Comparison of ENCODE assay signal across 9 cellular contexts in the genomic region with DNA sequence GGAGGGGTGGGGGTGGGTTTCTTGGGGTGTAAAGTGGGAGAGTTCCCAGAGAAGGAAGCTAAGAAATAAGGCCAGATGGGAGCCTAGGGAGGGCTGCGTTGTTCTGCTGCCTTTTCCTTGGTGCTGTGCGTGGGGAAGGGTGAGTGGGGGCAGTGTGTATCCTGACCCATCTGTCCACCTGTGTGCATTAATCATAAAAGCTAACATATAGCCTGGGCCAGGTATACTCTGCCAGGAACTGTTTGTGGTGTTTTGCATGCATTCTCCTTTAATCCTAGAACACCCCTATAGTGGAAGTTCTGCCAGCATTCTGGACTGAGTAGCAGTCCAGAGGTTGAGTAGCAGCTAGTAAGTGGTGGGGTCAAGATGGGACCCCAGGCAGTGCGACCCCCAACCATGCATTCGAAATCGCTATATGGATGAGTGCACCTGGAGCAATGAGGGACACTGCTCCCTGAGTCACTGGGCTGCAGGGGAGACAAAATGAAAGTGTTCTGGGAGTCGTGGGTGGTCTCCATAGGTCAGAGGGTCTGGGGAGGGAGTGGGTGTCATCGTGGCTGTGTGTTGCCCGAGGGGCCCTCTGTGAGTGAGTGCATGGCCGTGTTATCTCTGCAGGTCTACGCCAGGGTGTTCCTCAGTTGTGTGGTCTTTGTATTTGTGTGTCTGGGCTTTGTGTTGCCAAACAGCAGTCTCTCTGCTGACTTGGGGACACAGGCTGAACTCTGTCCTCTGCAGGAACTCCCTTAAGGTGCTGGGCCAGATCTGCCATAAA. TPM values are rescaled to one million over a fixed set of nuclear protein-coding genes. Genes with fewer than 3 reads are reported as not detected.
A peak's percentile ranks its signal among the peaks of the same experiment; 100 is the strongest.
DNase-seq lines count a peak whose midpoint lies in the region; FAIRE-seq and TF ChIP-seq lines count a peak whose summit lies in the region.
"Had no signal": no experiment of that assay in that cellular context is flagged by ENCODE, and none has a peak within 500 bp of the region (broad histone marks: within the 10 kb centered on the region; RNA-seq: fewer than 3 reads in every experiment).

No MANE protein-coding gene starts in this region.

- H3K4me3 ChIP-seq in NT2/D1 (ENCODE audit: insufficient read length, low read depth): peak overlapping the region; percentile 69
- H3K4me3 ChIP-seq in H1 (ENCODE audit: extremely low read depth in 1 of 4, insufficient read depth in 2 of 4, low read depth in 3 of 4, low read length in 4 of 4): peak overlapping the region; percentile 78 to 98 (median 89)
- peak overlapping the region; percentile 81 for H3K4me3 ChIP-seq in mesodermal cell (ENCODE audit: extremely low read depth, insufficient read depth, low read length, poor library complexity, severe bottlenecking)
- peak overlapping the region; percentile 71 to 98 (median 86) for H3K4me3 ChIP-seq in tibial nerve

- WGBS in H1 (ENCODE audit: extremely low coverage in 1 of 2, insufficient coverage in 1 of 2, insufficient read length in 1 of 2, insufficient replicate concordance in 2 of 2, low coverage in 1 of 2, low lambda C conversion rate in 2 of 2, missing lambda C conversion rate in 1 of 2), 2 experiments: 15% methylated on average over 9 of the region's 10 CpGs; no CpG with 5 or more reads in 1 of the 2 experiments
- 15 to 16% methylated on average over 9 to 10 of the region's 10 CpGs for WGBS in mesodermal cell (ENCODE audit: insufficient coverage in 2 of 2), 2 experiments
- 20 to 28% methylated on average over 9 to 10 of the region's 10 CpGs for WGBS in tibial nerve, 2 donors

- no peak overlapping the region for H2BK20ac ChIP-seq in H1 (ENCODE audit: low read length)

- peak overlapping the region; percentile 92 for H2BK5ac ChIP-seq in H1 (ENCODE audit: low read depth, low read length)

- peaks cover 13% of the 10 kb centered on the region for H3K23me2 ChIP-seq in H1 (ENCODE audit: low read depth, low read length)

- H3K79me1 ChIP-seq in H1 (ENCODE audit: low read depth, low read length): peaks cover 18% of the 10 kb centered on the region

- peak overlapping the region; percentile 13 for H4K5ac ChIP-seq in H1 (ENCODE audit: insufficient read length, low read depth, low read length)

- peak overlapping the region; percentile 6 for H3K4ac ChIP-seq in H1 (replicated peaks; ENCODE audit: insufficient read length, low read depth, low read length)

- no peak overlapping the region for H2AFZ ChIP-seq in H1 (ENCODE audit: low read length)

- no peak overlapping the region for H4K8ac ChIP-seq in H1 (ENCODE audit: extremely low read depth, insufficient read depth, low read length)

- peaks cover 35% of the 10 kb centered on the region for H3K4me1 ChIP-seq in NT2/D1 (ENCODE audit: insufficient read depth, insufficient read length)
- peaks cover 17 to 49% (median 32%) of the 10 kb centered on the region in 4 experiments for H3K4me1 ChIP-seq in H1 (replicated peaks in 1 of 4; ENCODE audit: control insufficient read depth in 3 of 4, insufficient read depth in 4 of 4, low read length in 3 of 4)
- peaks cover 14% of the 10 kb centered on the region for H3K4me1 ChIP-seq in mesodermal cell (ENCODE audit: control insufficient read depth, insufficient read depth, low read length, poor library complexity, severe bottlenecking)
- peaks cover 0 to 74% (median 43%) of the 10 kb centered on the region in 4 donors for H3K4me1 ChIP-seq in tibial nerve

- peak in 1 of 2 experiments; percentile 16; a peak in 1 of 3 replicates for TF ChIP-seq POLR2A in H1 (IDR thresholded peaks at IDR 0.05; ENCODE audit: control extremely low read depth in 1 of 2, low read depth in 2 of 2, low read length in 2 of 2)
- TF ChIP-seq POLR2A in tibial nerve (IDR thresholded peaks at IDR 0.05): no peak

- POLR2A ChIA-PET in H1 (lab: Charles Lee; ENCODE audit: partially characterized antibody): interaction anchor here (0.9 to 38.1 kb wide), 15 partner anchors 8 to 80 kb away, joined by 3 to 708 read pairs (median 6); partner anchors contain the start of genes MIEN1, PGAP3, PNMT and STARD3

- H3K36me3 ChIP-seq in NT2/D1 (ENCODE audit: insufficient read depth, insufficient read length, low read length): peaks cover 19% of the 10 kb centered on the region
- no peaks in the 10 kb centered on the region; a peak in 1 of 8 replicates for H3K36me3 ChIP-seq in H1 (ENCODE audit: control insufficient read depth in 2 of 4, insufficient read depth in 4 of 4, low read length in 3 of 4)
- H3K36me3 ChIP-seq in mesodermal cell (ENCODE audit: control insufficient read depth, insufficient read depth, low read length): peaks cover 8% of the 10 kb centered on the region
- no peaks in the 10 kb centered on the region for H3K36me3 ChIP-seq in tibial nerve

- no peak for TF ChIP-seq RAD21 in H1 (IDR thresholded peaks at IDR 0.05 in 1 of 2, conservative IDR thresholded peaks at IDR 0.05 in 1 of 2; ENCODE audit: low read depth in 2 of 2, low read length in 2 of 2)

- H4K91ac ChIP-seq in H1 (replicated peaks; ENCODE audit: insufficient read length, low read length): peak overlapping the region; percentile 31

- no peak for TF ChIP-seq EP300 in H1 (IDR thresholded peaks at IDR 0.05; ENCODE audit: borderline replicate concordance in 1 of 2, low read depth in 2 of 2, low read length in 2 of 2)
- TF ChIP-seq EP300 in tibial nerve (IDR thresholded peaks at IDR 0.05): no peak

- H3K27me3 ChIP-seq in NT2/D1 (ENCODE audit: insufficient read depth, insufficient read length) (no peaks in the 10 kb centered on the region), H1 (replicated peaks in 1 of 4; ENCODE audit: control insufficient read depth in 3 of 4, extremely low read depth in 1 of 4, insufficient read depth in 3 of 4, low read length in 3 of 4) (no peaks in the 10 kb centered on the region), tibial nerve (no peaks in the 10 kb centered on the region)

- H3K9me3 ChIP-seq in NT2/D1 (ENCODE audit: insufficient read depth, low read length) (no peaks in the 10 kb centered on the region), H1 (ENCODE audit: insufficient read depth in 2 of 2, low read depth in 1 of 2, low read length in 1 of 2) (no peaks in the 10 kb centered on the region), mesodermal cell (ENCODE audit: control insufficient read depth, low read length) (no peaks in the 10 kb centered on the region), tibial nerve (no peaks in the 10 kb centered on the region)

- H3K27ac ChIP-seq in H1 (ENCODE audit: low read depth, low read length) (peak overlapping the region; percentile 4; the same call in 1 of the 2 replicates), mesodermal cell (ENCODE audit: low read depth, low read length, severe bottlenecking) (peak overlapping the region; percentile 41), tibial nerve (peak overlapping the region; percentile 88 to 97 (median 96))

- TF ChIP-seq CTCF in H1 (IDR thresholded peaks at IDR 0.05; ENCODE audit: control extremely low read depth in 1 of 3, insufficient read depth in 1 of 3, low read depth in 1 of 3, low read length in 3 of 3) (no peak), tibial nerve (IDR thresholded peaks at IDR 0.05) (no peak)

- peaks cover 13 to 19% of the 10 kb centered on the region in 2 experiments for H4K20me1 ChIP-seq in H1 (replicated peaks in 1 of 2; ENCODE audit: control insufficient read depth in 1 of 2, insufficient read depth in 2 of 2, low read length in 2 of 2)

- DNase-seq in NT2/D1 (ENCODE audit: low read depth, low spot score) (no peak), H1 (ENCODE audit: low read depth in 1 of 2, low spot score in 2 of 2) (no peak), tibial nerve (ENCODE audit: low spot score in 2 of 2) (no peak), DMS 273 treated with DMSO at 0.1 percent for 48 hours (lab: John Stamatoyannopoulos, UW) (no peak), NCI-H82 treated with DMSO at 0.1 percent for 48 hours (lab: John Stamatoyannopoulos, UW; ENCODE audit: unreplicated experiment) (no peak), OCI-M1 (lab: John Stamatoyannopoulos, UW) (no peak)
- DNase-seq: central memory CD4-positive, alpha-beta T cell had no signal

- FAIRE-seq in H1 (lab: Jason Lieb, UNC): no peak

- peak overlapping the region; percentile 42 for H3K56ac ChIP-seq in H1 (replicated peaks; ENCODE audit: insufficient read length, low read depth, low read length)

- H3K9ac ChIP-seq in NT2/D1 (ENCODE audit: insufficient read length, low read depth): peak overlapping the region; percentile 90
- peak overlapping the region; percentile 8 to 74 (median 44); a peak in 6 of 7 replicates for H3K9ac ChIP-seq in H1 (replicated peaks in 1 of 4; ENCODE audit: extremely low read depth in 1 of 4, low read depth in 3 of 4, low read length in 3 of 4)

- peak overlapping the region; percentile 11 for H3K14ac ChIP-seq in H1 (ENCODE audit: insufficient read length)

- peak overlapping the region; percentile 54; the same call in 1 of the 2 replicates for H2BK15ac ChIP-seq in H1 (ENCODE audit: low read length)

- H3K23ac ChIP-seq in H1 (ENCODE audit: insufficient read length): no peak overlapping the region

- peak overlapping the region; percentile 88 to 94 for H3K4me2 ChIP-seq in H1 (ENCODE audit: insufficient read depth in 1 of 2, low read depth in 2 of 2, low read length in 2 of 2)

- H2BK12ac ChIP-seq in H1 (ENCODE audit: low read depth, low read length): peak overlapping the region; percentile 13; the same call in 1 of the 2 replicates

- peak overlapping the region; percentile 55; the same call in 1 of the 2 replicates for H3K18ac ChIP-seq in H1 (ENCODE audit: extremely low read depth, low read length)

- H2AK5ac ChIP-seq in H1 (ENCODE audit: low read depth, low read length): 0 out of 2 replicates have a peak overlapping the region, but pooled peaks have one; percentile 78

- H3K79me2 ChIP-seq in H1 (ENCODE audit: control insufficient read depth in 1 of 2, insufficient read depth in 2 of 2, low read length in 2 of 2): peaks cover 42 to 82% of the 10 kb centered on the region in 2 experiments

- H2BK120ac ChIP-seq in H1 (replicated peaks; ENCODE audit: low read depth, low read length): no peak overlapping the region

- CTCF ChIA-PET in H1 (lab: Charles Lee; ENCODE audit: partially characterized antibody): interaction anchor here (1.5 to 52.4 kb wide), 10 partner anchors 9 to 67 kb away, joined by 3 to 1885 read pairs (median 9); partner anchors contain the start of genes MIEN1, PGAP3, PNMT and PPP1R1B

RNA-seq across cellular contexts. Expression of gene ERBB2, which starts 1.3 kb away (rescaled TPM):
- 394 and 403 TPM in 2 replicates for total RNA-seq in H1 (2021; fragmentation: NEBNext Ultra II Directional; extraction: Animal tissue kit (Norgen Biotek cat#: 25700))
- polyA plus RNA-seq in H1 (2011; rRNA removed): 183 and 278 TPM in 2 replicates
- polyA plus RNA-seq in H1 (2011; cell fraction: cytosol; rRNA removed): 174 TPM
- polyA plus RNA-seq in H1 (2011; cell fraction: nucleus; rRNA removed): 329 TPM
- polyA plus RNA-seq in H1 (2012, experiment 1 of 2): 181 to 248 TPM (median 223 TPM) in 4 replicates
- 260 TPM for polyA plus RNA-seq in H1 (2012, experiment 2 of 2)
- 199 TPM for polyA plus RNA-seq in H1 (2013, experiment 1 of 2)
- 211 TPM for polyA plus RNA-seq in H1 (2013, experiment 2 of 2)
- 255 and 261 TPM in 2 replicates for polyA minus RNA-seq in H1 (2011; rRNA and poly(A)+ RNA removed)
- 264 TPM for polyA minus RNA-seq in H1 (2011; cell fraction: cytosol; rRNA and poly(A)+ RNA removed)
- 204 TPM for polyA minus RNA-seq in H1 (2011; cell fraction: nucleus; rRNA and poly(A)+ RNA removed)
- polyA plus RNA-seq in mesodermal cell (2013, experiment 1 of 2): 44.8 TPM
- 46.1 TPM for polyA plus RNA-seq in mesodermal cell (2013, experiment 2 of 2)
- 100 to 1,000 TPM; 101 to 131 (median 114) TPM for total RNA-seq in tibial nerve

RNA-seq across cellular contexts. Expression of gene PGAP3, which starts 13.3 kb away (rescaled TPM):
- 18.5 and 21.0 TPM in 2 replicates for total RNA-seq in H1 (2021; fragmentation: NEBNext Ultra II Directional; extraction: Animal tissue kit (Norgen Biotek cat#: 25700))
- 30.7 and 32.2 TPM in 2 replicates for polyA plus RNA-seq in H1 (2011; rRNA removed)
- polyA plus RNA-seq in H1 (2011; cell fraction: cytosol; rRNA removed): 26.7 TPM
- 97.3 TPM for polyA plus RNA-seq in H1 (2011; cell fraction: nucleus; rRNA removed)
- 16.4 to 26.1 TPM (median 23.6 TPM) in 4 replicates for polyA plus RNA-seq in H1 (2012, experiment 1 of 2)
- polyA plus RNA-seq in H1 (2012, experiment 2 of 2): 17.3 TPM
- 16.2 TPM for polyA plus RNA-seq in H1 (2013, experiment 1 of 2)
- 14.6 TPM for polyA plus RNA-seq in H1 (2013, experiment 2 of 2)
- 28.0 and 33.0 TPM in 2 replicates for polyA minus RNA-seq in H1 (2011; rRNA and poly(A)+ RNA removed)
- 11.7 TPM for polyA minus RNA-seq in H1 (2011; cell fraction: cytosol; rRNA and poly(A)+ RNA removed)
- 13.7 TPM for polyA minus RNA-seq in H1 (2011; cell fraction: nucleus; rRNA and poly(A)+ RNA removed)
- 7.4 TPM for polyA plus RNA-seq in mesodermal cell (2013, experiment 1 of 2)
- 7.5 TPM for polyA plus RNA-seq in mesodermal cell (2013, experiment 2 of 2)
- total RNA-seq in tibial nerve: 10 to 100 TPM; 10.9 to 16.5 (median 15.1) TPM

RNA-seq across cellular contexts. Expression of gene MIEN1, which starts 29.1 kb away (rescaled TPM):
- 29.6 and 30.0 TPM in 2 replicates for total RNA-seq in H1 (2021; fragmentation: NEBNext Ultra II Directional; extraction: Animal tissue kit (Norgen Biotek cat#: 25700))
- polyA plus RNA-seq in H1 (2011; rRNA removed): 54.9 and 57.9 TPM in 2 replicates
- polyA plus RNA-seq in H1 (2011; cell fraction: cytosol; rRNA removed): 54.6 TPM
- polyA plus RNA-seq in H1 (2011; cell fraction: nucleus; rRNA removed): 42.7 TPM
- 37.9 to 58.0 TPM (median 50.9 TPM) in 4 replicates for polyA plus RNA-seq in H1 (2012, experiment 1 of 2)
- polyA plus RNA-seq in H1 (2012, experiment 2 of 2): 59.0 TPM
- 49.1 TPM for polyA plus RNA-seq in H1 (2013, experiment 1 of 2)
- polyA plus RNA-seq in H1 (2013, experiment 2 of 2): 49.1 TPM
- polyA minus RNA-seq in H1 (2011; rRNA and poly(A)+ RNA removed): 20.0 and 21.9 TPM in 2 replicates
- 19.7 TPM for polyA minus RNA-seq in H1 (2011; cell fraction: cytosol; rRNA and poly(A)+ RNA removed)
- 24.2 TPM for polyA minus RNA-seq in H1 (2011; cell fraction: nucleus; rRNA and poly(A)+ RNA removed)
- polyA plus RNA-seq in mesodermal cell (2013, experiment 1 of 2): 50.0 TPM
- polyA plus RNA-seq in mesodermal cell (2013, experiment 2 of 2): 44.1 TPM
- total RNA-seq in tibial nerve: 10 to 100 TPM; 29.8 to 65.3 (median 43.5) TPM

RNA-seq across cellular contexts. Expression of gene PNMT, which starts 32.9 kb away (rescaled TPM):
- total RNA-seq in H1 (2021; fragmentation: NEBNext Ultra II Directional; extraction: Animal tissue kit (Norgen Biotek cat#: 25700)): 4.4 and 5.6 TPM in 2 replicates
- polyA plus RNA-seq in H1 (2011; rRNA removed): 10.5 and 10.9 TPM in 2 replicates
- polyA plus RNA-seq in H1 (2011; cell fraction: cytosol; rRNA removed): 8.1 TPM
- polyA plus RNA-seq in H1 (2011; cell fraction: nucleus; rRNA removed): 10.0 TPM
- 4.3 to 8.6 TPM (median 7.6 TPM) in 4 replicates for polyA plus RNA-seq in H1 (2012, experiment 1 of 2)
- 5.6 TPM for polyA plus RNA-seq in H1 (2012, experiment 2 of 2)
- polyA plus RNA-seq in H1 (2013, experiment 1 of 2): 3.4 TPM
- 3.4 TPM for polyA plus RNA-seq in H1 (2013, experiment 2 of 2)
- 0.95 and 1.4 TPM in 2 replicates for polyA minus RNA-seq in H1 (2011; rRNA and poly(A)+ RNA removed)
- polyA minus RNA-seq in H1 (2011; cell fraction: cytosol; rRNA and poly(A)+ RNA removed): 4.9 TPM
- 1.7 TPM for polyA minus RNA-seq in H1 (2011; cell fraction: nucleus; rRNA and poly(A)+ RNA removed)
- polyA plus RNA-seq in mesodermal cell (2013, experiment 1 of 2): 0.66 TPM
- polyA plus RNA-seq in mesodermal cell (2013, experiment 2 of 2): 0.66 TPM
- 10 to 100 TPM in 3 of 4 donors, 1 to 10 TPM in 1; 2.4 to 19.6 (median 12.4) TPM for total RNA-seq in tibial nerve
- total RNA-seq: T-helper 2 cell treated with Interferon-gamma antibody and Interleukin-4, amounts not matched to agents 100 ng/mL and 5 ng/mL, for 36 hours had no signal

RNA-seq across cellular contexts. Expression of gene TCAP, which starts 36.0 kb away (rescaled TPM):
- 1.4 TPM in 2 replicates for total RNA-seq in H1 (2021; fragmentation: NEBNext Ultra II Directional; extraction: Animal tissue kit (Norgen Biotek cat#: 25700))
- 0.82 and 1.3 TPM in 2 replicates for polyA plus RNA-seq in H1 (2011; rRNA removed)
- 1.2 TPM for polyA plus RNA-seq in H1 (2011; cell fraction: cytosol; rRNA removed)
- polyA plus RNA-seq in H1 (2011; cell fraction: nucleus; rRNA removed): 8.9 TPM
- 1.7 to 2.6 TPM (median 2.3 TPM) in 4 replicates for polyA plus RNA-seq in H1 (2012, experiment 1 of 2)
- 1.4 TPM for polyA plus RNA-seq in H1 (2012, experiment 2 of 2)
- 0.49 TPM for polyA plus RNA-seq in H1 (2013, experiment 1 of 2)
- polyA plus RNA-seq in H1 (2013, experiment 2 of 2): 0.48 TPM
- 1.1 and 1.3 TPM in 2 replicates for polyA minus RNA-seq in H1 (2011; rRNA and poly(A)+ RNA removed)
- polyA minus RNA-seq in H1 (2011; cell fraction: cytosol; rRNA and poly(A)+ RNA removed): 1.4 TPM
- polyA minus RNA-seq in H1 (2011; cell fraction: nucleus; rRNA and poly(A)+ RNA removed): 4.2 TPM
- 1.3 TPM for polyA plus RNA-seq in mesodermal cell (2013, experiment 1 of 2)
- polyA plus RNA-seq in mesodermal cell (2013, experiment 2 of 2): 0.96 TPM
- 1 to 10 TPM in 1 of 4 donors, under 1 TPM in 3; 0.30 to 5.5 (median 0.61) TPM for total RNA-seq in tibial nerve

Comparison
In these comparisons a context has a peak if more than half of its experiments do, and no peak if none do; other contexts are left out.
1. H3K27ac ChIP-seq: peak in every context shown above with its lines; median percentile 96 in tibial nerve; 41 in mesodermal cell; 4 in H1.